ENCODE assay signal across 19 cellular contexts in the genomic region with DNA sequence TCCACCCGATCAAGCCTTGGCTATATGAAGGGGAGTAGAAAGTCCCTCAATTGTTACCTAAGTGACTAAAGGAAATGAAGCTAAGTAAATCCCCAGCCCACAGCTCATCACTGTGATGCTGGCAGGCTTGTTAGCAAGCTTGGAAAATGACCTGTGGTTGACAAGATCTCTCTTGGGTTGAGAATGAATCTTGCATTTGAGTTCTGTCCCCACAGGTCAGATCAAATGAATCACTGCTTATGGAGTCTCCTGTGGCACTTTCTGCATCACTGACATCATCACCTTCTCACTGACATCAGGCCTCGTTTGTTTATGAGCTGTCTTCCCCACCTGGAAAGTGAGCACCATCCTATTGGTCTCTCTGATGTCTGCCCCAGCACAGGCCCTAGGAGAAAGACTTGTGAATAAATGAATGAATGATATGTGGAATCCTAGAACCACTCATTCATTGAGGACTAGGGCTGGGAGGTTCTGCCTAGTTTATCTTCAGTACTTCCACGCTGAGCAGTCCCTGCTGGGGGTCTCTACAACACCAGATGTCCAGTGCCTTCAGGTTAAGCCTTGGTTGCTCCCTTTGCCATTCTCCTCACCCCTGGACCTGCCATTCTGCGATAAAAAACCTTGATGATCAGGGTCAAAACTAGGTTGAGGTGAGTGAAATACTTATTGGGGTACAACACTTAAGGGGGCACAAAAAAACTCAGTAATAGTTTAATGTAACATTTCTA.
DNase-seq lines count a peak whose midpoint lies in the region; ATAC-seq, FAIRE-seq and TF ChIP-seq lines count a peak whose summit lies in the region.
"Had no signal": no experiment of that assay in that cellular context is flagged by ENCODE, and none has a peak within 500 bp of the region (broad histone marks: within the 10 kb centered on the region; RNA-seq: fewer than 3 reads in every experiment).

No MANE protein-coding gene starts in this region.

- peak; percentile 52 for FAIRE-seq in GM18507 (lab: Jason Lieb, UNC)
- FAIRE-seq: G401.6, H1 had no signal

- ATAC-seq in HG02973 (IDR thresholded peaks at IDR 0.05; ENCODE audit: unreplicated experiment) (peak; percentile 53), GM18873 (IDR thresholded peaks at IDR 0.05; ENCODE audit: low FRiP score, unreplicated experiment) (no peak), HG03469 (IDR thresholded peaks at IDR 0.05; ENCODE audit: unreplicated experiment) (no peak)
- ATAC-seq: HCT116 had no signal

- no peaks in the 10 kb centered on the region for H3K27me3 ChIP-seq in GM06990 (replicated peaks; ENCODE audit: control insufficient read depth, insufficient read depth, low read length)

- TF ChIP-seq CTCF in GM06990 (IDR thresholded peaks at IDR 0.05; ENCODE audit: insufficient read depth, low read length, poor library complexity, severe bottlenecking), result no peak

- H3K4me3 ChIP-seq in GM06990 (replicated peaks; ENCODE audit: low read depth, low read length), result no peak overlapping the region

- peak; percentile 16 for DNase-seq in GM06990 (ENCODE audit: extremely low read depth, insufficient read length)
- DNase-seq in GM18507 (ENCODE audit: extremely low spot score, insufficient read length, low read depth), result no peak
- DNase-seq in islet precursor cell, result peak; percentile 12
- DNase-seq in NCI-H82 treated with DMSO at 0.1 percent for 48 hours (lab: John Stamatoyannopoulos, UW; ENCODE audit: unreplicated experiment), result no peak
- DNase-seq: CD4-positive, alpha-beta memory T cell; NCI-H1048; NCI-H1417 treated with DMSO at 0.1 percent for 48 hours; NCI-H187 treated with DMSO at 0.1 percent for 48 hours; NCI-H2107; NCI-H2227 treated with DMSO at 0.1 percent for 48 hours; SIG-M5; SK-N-SH; T-helper 2 cell had no signal

- H3K36me3 ChIP-seq in GM06990 (ENCODE audit: control insufficient read depth, insufficient read depth, low read length), result no peaks in the 10 kb centered on the region

Comparison
In these comparisons a context has a peak if more than half of its experiments do, and no peak if none do; other contexts are left out.
1. DNase-seq: peak in GM06990 (single experiment) and islet precursor cell (single experiment); none in GM18507 (single experiment) and NCI-H82 treated with DMSO at 0.1 percent for 48 hours (single experiment).